8 cellular contexts compared by ENCODE assay signal in genomic region chr16:48608452-48608851, GRCh38. TPM values are rescaled to one million over a fixed set of nuclear protein-coding genes. Genes with fewer than 3 reads are reported as not detected.
DNase-seq lines count a peak whose midpoint lies in the region; ATAC-seq, FAIRE-seq and TF ChIP-seq lines count a peak whose summit lies in the region.

No MANE protein-coding gene starts in this region.

- intact Hi-C loops in Panc1 (cut with micrococcal nuclease; ENCODE audit: unreplicated experiment) = no loop called here
- intact Hi-C loops in esophagus squamous epithelium (cut with DNase I) = no loop called here

- H3K4me1 ChIP-seq in Panc1 (ENCODE audit: control insufficient read depth, insufficient read depth, low read length) (peaks cover 7% of the 10 kb centered on the region; the same call in 1 of the 2 replicates), esophagus squamous epithelium (peaks cover 65 to 89% (median 66%) of the 10 kb centered on the region in 3 donors)

- peak overlapping the region; percentile 70 for H3K4me3 ChIP-seq in GM08714 (ENCODE audit: low read length)
- H3K4me3 ChIP-seq in H7 (ENCODE audit: insufficient read depth, low read depth, low read length) = peak overlapping the region; percentile 83
- H3K4me3 ChIP-seq in Panc1 (ENCODE audit: low read depth in 2 of 2, low read length in 2 of 2) = peak overlapping the region; percentile 76 to 80
- peak overlapping the region; percentile 85 to 100 (median 95) for H3K4me3 ChIP-seq in esophagus squamous epithelium
- H3K4me3 ChIP-seq in skin epidermis = peak overlapping the region; percentile 81 to 100 (median 90)

- in situ Hi-C loops in Panc1 (cut with HindIII; ENCODE audit: low pct_unique_long_range_greater_than_20kb, low sequenced_read_pairs) = no loop called here
- in situ Hi-C loops in KBM-7 (cut with MboI; ENCODE audit: low pct_unique_long_range_greater_than_20kb, low sequenced_read_pairs) = loop anchor here (25.0 kb wide), 1 partner anchor 221 kb away; the partner anchor contains the start of gene SIAH1

- no peak for ATAC-seq in Panc1

- H3K27me3 ChIP-seq in H7 (ENCODE audit: control insufficient read depth, insufficient read depth, low read length) = no peaks in the 10 kb centered on the region
- no peaks in the 10 kb centered on the region for H3K27me3 ChIP-seq in Panc1 (ENCODE audit: control insufficient read depth, insufficient read depth, low read length)
- no peaks in the 10 kb centered on the region for H3K27me3 ChIP-seq in esophagus squamous epithelium

- TF ChIP-seq CTCF in Panc1 (IDR thresholded peaks at IDR 0.05) (no peak), esophagus squamous epithelium (IDR thresholded peaks at IDR 0.05) (no peak)

- 10 to 37% methylated on average over 3 of the region's 3 CpGs for WGBS in esophagus squamous epithelium, 2 donors

- no TSS peak for BruUV-seq in Panc1 (replicated peaks; lab: Mats Ljungman, UMichigan)

- H3K36me3 ChIP-seq in H7 (replicated peaks; ENCODE audit: control insufficient read depth, insufficient read depth, low read length) = no peaks in the 10 kb centered on the region
- H3K36me3 ChIP-seq in Panc1 (ENCODE audit: control insufficient read depth, insufficient read depth, low read length) = no peaks in the 10 kb centered on the region; the same call in 1 of the 2 replicates
- H3K36me3 ChIP-seq in esophagus squamous epithelium = no peaks in the 10 kb centered on the region

- no peak for FAIRE-seq in H54 (lab: Jason Lieb, UNC)

- POLR2A ChIA-PET in Panc1 (lab: Charles Lee) = no interaction called here

- DNase-seq in H7 (no peak), Panc1 (ENCODE audit: low read depth, low spot score) (no peak), esophagus squamous epithelium (lab: John Stamatoyannopoulos, UW) (no peak), KBM-7 (no peak), H54 (ENCODE audit: insufficient read length, low spot score) (no peak)
- DNase-seq in activated effector memory CD4-positive, alpha-beta T cell treated with anti-CD3 and anti-CD28 coated beads, Interleukin-2, amount 50 U/mL, for 16 hours = no peak

- H3K27ac ChIP-seq in Panc1 (ENCODE audit: low read length) (peak overlapping the region; percentile 61), esophagus squamous epithelium (peak overlapping the region; percentile 95 to 100 (median 99)), skin epidermis (peak overlapping the region in 20 of 21 experiments; percentile 53 to 98 (median 96))

- TF ChIP-seq POLR2A in esophagus squamous epithelium (IDR thresholded peaks at IDR 0.05) (no peak), H54 (IDR thresholded peaks at IDR 0.05; ENCODE audit: low read depth, low read length) (no peak)

- CTCF ChIA-PET in Panc1 (lab: Charles Lee) = no interaction called here

- H3K9me3 ChIP-seq in Panc1 (ENCODE audit: control insufficient read depth, insufficient read depth, low read depth, low read length) (no peaks in the 10 kb centered on the region), esophagus squamous epithelium (no peaks in the 10 kb centered on the region)

RNA-seq across cellular contexts. Expression of gene N4BP1, which starts 1.5 kb away (rescaled TPM):
- 18.8 and 25.8 TPM in 2 replicates for total RNA-seq in H7 (2014; rRNA removed; shearing (Covaris generic))
- total RNA-seq in Panc1 (2021; ENCODE audit: unreplicated experiment) (17.0 TPM), esophagus squamous epithelium (10 to 100 TPM; 32.4 to 67.4 (median 37.6) TPM)
- polyA plus RNA-seq in Panc1 (2012; ENCODE audit: insufficient read length) = 10.7 TPM
